11 cellular contexts compared by ENCODE assay signal in genomic region chr7:114819629-114820362, GRCh38.
A peak's percentile ranks its signal among the peaks of the same experiment; 100 is the strongest.
DNase-seq lines count a peak whose midpoint lies in the region; ATAC-seq, FAIRE-seq and TF ChIP-seq lines count a peak whose summit lies in the region.
"Had no signal": no experiment of that assay in that cellular context is flagged by ENCODE, and none has a peak within 500 bp of the region (broad histone marks: within the 10 kb centered on the region; RNA-seq: fewer than 3 reads in every experiment).

No MANE protein-coding gene starts in this region.

- peak overlapping the region; percentile 37; the same call in 1 of the 2 replicates for H3K27ac ChIP-seq in IMR-90 (ENCODE audit: insufficient read depth, low read length)
- no peak overlapping the region for H3K27ac ChIP-seq in HepG2 (ENCODE audit: extremely low read length, insufficient read depth, low read length)

- H3K4me3 Mint-ChIP-seq in MCF 10A (ENCODE audit: unreplicated experiment) (peak overlapping the region; percentile 25), T-cell (no peak overlapping the region)
- H3K4me3 Mint-ChIP-seq: activated CD8-positive, alpha-beta T cell treated with anti-CD3 and anti-CD28 coated beads, Interleukin-2, amount 10 ng/mL, durations not matched to agents 7 days and 5 days; CD4-positive, CD25-positive, alpha-beta regulatory T cell had no signal

- H3K79me1 ChIP-seq in IMR-90 (ENCODE audit: low read depth in 1 of 2, low read length in 2 of 2), result no peaks in the 10 kb centered on the region

- H3K4me2 ChIP-seq in IMR-90 (ENCODE audit: low read depth, low read length) (peak overlapping the region; percentile 61; the same call in 1 of the 2 replicates), HepG2 (ENCODE audit: low read depth, low read length) (no peak overlapping the region)

- H3K27ac Mint-ChIP-seq in MCF 10A (ENCODE audit: low read depth, unreplicated experiment) (peak overlapping the region; percentile 93), T-cell (no peak overlapping the region)
- H3K27ac Mint-ChIP-seq: activated CD8-positive, alpha-beta T cell treated with anti-CD3 and anti-CD28 coated beads, Interleukin-2, amount 10 ng/mL, durations not matched to agents 7 days and 5 days had no signal

- TF ChIP-seq RAD21 in IMR-90 (IDR thresholded peaks at IDR 0.05; ENCODE audit: low read length) (no peak), HepG2 (CRISPR knock-in tag; IDR thresholded peaks at IDR 0.05) (no peak)

- H3K9me3 Mint-ChIP-seq in MCF 10A (ENCODE audit: unreplicated experiment) (no peaks in the 10 kb centered on the region), T-cell (no peaks in the 10 kb centered on the region)

- no TSS peak for BruUV-seq in IMR-90 (replicated peaks; lab: Mats Ljungman, UMichigan)
- BruUV-seq in MCF 10A (replicated peaks; lab: Mats Ljungman, UMichigan), result no TSS peak
- BruUV-seq in HepG2 (replicated peaks; lab: Mats Ljungman, UMichigan), result no TSS peak

- no peaks in the 10 kb centered on the region for H3K79me2 ChIP-seq in HepG2 (ENCODE audit: insufficient read depth, low read length)

- H2AK9ac ChIP-seq in IMR-90 (replicated peaks; ENCODE audit: low read depth, low read length, poor library complexity), result peak overlapping the region; percentile 11

- H3K4me1 Mint-ChIP-seq in MCF 10A (ENCODE audit: insufficient read depth, unreplicated experiment) (peaks cover 34% of the 10 kb centered on the region), T-cell (peaks cover 0 to 6% (median 3%) of the 10 kb centered on the region in 3 donors)

- dilution Hi-C loops in IMR-90 (cut with HindIII; ENCODE audit: low sequenced_read_pairs, unreplicated experiment), result no loop called here

- no peak for FAIRE-seq in HepG2 (lab: Jason Lieb, UNC)

- H3K27me3 Mint-ChIP-seq in MCF 10A (ENCODE audit: insufficient read depth, unreplicated experiment) (no peaks in the 10 kb centered on the region), T-cell (peaks cover 3 to 11% of the 10 kb centered on the region in 2 donors)
- H3K27me3 Mint-ChIP-seq: CD4-positive, CD25-positive, alpha-beta regulatory T cell had no signal

- ATAC-seq in IMR-90 (ENCODE audit: low read depth) (peak; percentile 86), HepG2 (no peak), T-cell (replicated peaks in 1 of 4) (no peak)
- ATAC-seq: activated CD8-positive, alpha-beta T cell treated with anti-CD3 and anti-CD28 coated beads, Interleukin-2, amount 10 ng/mL, durations not matched to agents 7 days and 5 days had no signal

- POLR2A ChIA-PET in IMR-90 (lab: Charles Lee; ENCODE audit: unreplicated experiment), result no interaction called here
- POLR2A ChIA-PET in MCF 10A (lab: Yijun Ruan, JAX), result interaction anchor here (0.6 to 2.7 kb wide), 12 partner anchors 9 to 529 kb away, joined by 3 to 7 read pairs (median 4); no protein-coding TSS in a partner anchor
- POLR2A ChIA-PET in HepG2 (lab: Yijun Ruan, JAX), result no interaction called here
- POLR2A ChIA-PET in T-cell (lab: Charles Lee), result no interaction called here

- intact Hi-C loops in IMR-90 (cut with micrococcal nuclease), result no loop called here
- intact Hi-C loops in MCF 10A (cut with micrococcal nuclease), result loop anchor here (2.0 kb wide), 2 partner anchors 29 to 61 kb away; no protein-coding TSS in a partner anchor
- intact Hi-C loops in HepG2 (cut with micrococcal nuclease; ENCODE audit: unreplicated experiment), result no loop called here

- H3K14ac ChIP-seq in IMR-90 (replicated peaks; ENCODE audit: low read depth, low read length), result peak overlapping the region; percentile 41; the same call in 1 of the 2 replicates

- H3K23ac ChIP-seq in IMR-90 (ENCODE audit: low read depth, low read length), result peak overlapping the region; percentile 18; the same call in 1 of the 2 replicates

- TF ChIP-seq POLR2A in IMR-90 (IDR thresholded peaks at IDR 0.05; ENCODE audit: low read depth, low read length), result no peak
- no peak for TF ChIP-seq POLR2A in HepG2 (IDR thresholded peaks at IDR 0.05; ENCODE audit: insufficient read depth in 1 of 2, low read depth in 2 of 2, low read length in 2 of 2)

- no peaks in the 10 kb centered on the region for H4K20me1 ChIP-seq in IMR-90 (ENCODE audit: insufficient read depth, low read length)
- no peaks in the 10 kb centered on the region for H4K20me1 ChIP-seq in HepG2 (ENCODE audit: insufficient read depth, low read length)

- H3K9me3 ChIP-seq in IMR-90 (ENCODE audit: control insufficient read depth, insufficient read depth, low read length), result no peaks in the 10 kb centered on the region
- H3K9me3 ChIP-seq in HepG2 (ENCODE audit: low read length), result no peaks in the 10 kb centered on the region

- H3K4me1 ChIP-seq in IMR-90 (ENCODE audit: control insufficient read depth, insufficient read depth, low read length), result peaks cover 7% of the 10 kb centered on the region
- no peaks in the 10 kb centered on the region for H3K4me1 ChIP-seq in HepG2 (ENCODE audit: insufficient read depth, low read length)

- CTCF ChIA-PET in IMR-90 (lab: Yijun Ruan, JAX), result interaction anchor here (0.8 kb wide), 1 partner anchor 393 kb away, joined by 3 read pairs; no protein-coding TSS in a partner anchor
- CTCF ChIA-PET in MCF 10A (lab: Yijun Ruan, JAX), result interaction anchor here (0.5 to 0.7 kb wide), 5 partner anchors 15 to 1050 kb away, joined by 3 read pairs; no protein-coding TSS in a partner anchor
- CTCF ChIA-PET in HepG2 (lab: Yijun Ruan, JAX; ENCODE audit: low intra/inter-chr PET ratio, low total read pairs), result no interaction called here
- CTCF ChIA-PET in T-cell (lab: Charles Lee), result no interaction called here

- no peak overlapping the region for H3K4me3 ChIP-seq in IMR-90 (ENCODE audit: insufficient read depth, low read depth, low read length)
- H3K4me3 ChIP-seq in HepG2 (replicated peaks in 1 of 3; ENCODE audit: insufficient read depth in 1 of 3, low read depth in 2 of 3, low read length in 3 of 3), result no peak overlapping the region

- H3K9me1 ChIP-seq in IMR-90 (ENCODE audit: insufficient read depth, low read length), result no peaks in the 10 kb centered on the region; the same call in 1 of the 2 replicates

- WGBS in IMR-90 (ENCODE audit: extremely low coverage in 2 of 2, insufficient read length in 1 of 2), 2 experiments, result no CpG with 5 or more reads among the region's 3 CpGs
- WGBS in HepG2 (ENCODE audit: low lambda C conversion rate), result 0% methylated on average over 3 of the region's 3 CpGs

- H4K5ac ChIP-seq in IMR-90 (ENCODE audit: low read depth, low read length), result peak overlapping the region; percentile 43; the same call in 1 of the 2 replicates

- peak overlapping the region; percentile 79; the same call in 1 of the 2 replicates for H3K18ac ChIP-seq in IMR-90 (ENCODE audit: low read depth, low read length)

- H3K9ac ChIP-seq in IMR-90 (ENCODE audit: low read depth, low read length) (no peak overlapping the region), HepG2 (ENCODE audit: insufficient read depth, low read depth, low read length) (no peak overlapping the region)

- H2BK120ac ChIP-seq in IMR-90 (ENCODE audit: low read depth, low read length), result peak overlapping the region; percentile 91

- H4K91ac ChIP-seq in IMR-90 (ENCODE audit: insufficient read depth, low read depth, low read length), result peak overlapping the region; percentile 80; the same call in 1 of the 2 replicates

- peak overlapping the region; percentile 83 for H2AK5ac ChIP-seq in IMR-90 (ENCODE audit: low read depth, low read length)

- peak overlapping the region; percentile 78 for H2BK5ac ChIP-seq in IMR-90 (ENCODE audit: low read depth, low read length, poor library complexity, severe bottlenecking)

- no peaks in the 10 kb centered on the region for H3K36me3 Mint-ChIP-seq in MCF 10A (ENCODE audit: insufficient read depth, unreplicated experiment)
- no peaks in the 10 kb centered on the region for H3K36me3 Mint-ChIP-seq in T-cell
- H3K36me3 Mint-ChIP-seq: CD4-positive, CD25-positive, alpha-beta regulatory T cell had no signal

- TF ChIP-seq CTCF in IMR-90 (conservative IDR thresholded peaks at IDR 0.05; ENCODE audit: low read depth, low read length) (no peak), MCF 10A (IDR thresholded peaks at IDR 0.05; ENCODE audit: unreplicated experiment) (no peak), HepG2 (CRISPR knock-in tag; IDR thresholded peaks at IDR 0.05) (no peak)

- TF ChIP-seq EP300 in HepG2 (IDR thresholded peaks at IDR 0.05; ENCODE audit: low read depth in 2 of 2, low read length in 2 of 2) (no peak), HepG2 (CRISPR knock-in tag; IDR thresholded peaks at IDR 0.05; ENCODE audit: borderline replicate concordance) (no peak)

- in situ Hi-C loops in ACHN (cut with HindIII; ENCODE audit: low pct_ligation_motif_present, low pct_unique_long_range_greater_than_20kb, low sequenced_read_pairs) (no loop called here), IMR-90 (cut with MboI; ENCODE audit: low sequenced_read_pairs) (no loop called here), HepG2 (cut with HindIII; ENCODE audit: extremely low pct_ligation_motif_present, low pct_unique_long_range_greater_than_20kb) (no loop called here)

- DNase-seq in ACHN (peak; percentile 98), IMR-90 (peak; percentile 98), MCF 10A (ENCODE audit: unreplicated experiment) (peak; percentile 99), HepG2 (ENCODE audit: low spot score) (peak; percentile 4), T-cell (no peak), NCI-H1417 treated with DMSO at 0.1 percent for 48 hours (lab: John Stamatoyannopoulos, UW) (no peak), SHP77 (lab: John Stamatoyannopoulos, UW) (no peak), midbrain (lab: John Stamatoyannopoulos, UW) (no peak)
- DNase-seq: activated CD8-positive, alpha-beta T cell treated with anti-CD3 and anti-CD28 coated beads, Interleukin-2, amount 10 ng/mL, durations not matched to agents 7 days and 5 days; CD4-positive, CD25-positive, alpha-beta regulatory T cell; NCI-H510A treated with DMSO at 0.1 percent for 48 hours had no signal

- peak overlapping the region; percentile 91 for H2BK20ac ChIP-seq in IMR-90 (ENCODE audit: low read depth, low read length)

- peak overlapping the region; percentile 81; the same call in 2 of the 3 replicates for H2BK15ac ChIP-seq in IMR-90 (ENCODE audit: low read depth, low read length)

- peak overlapping the region; percentile 81 for H3K4ac ChIP-seq in IMR-90 (ENCODE audit: low read depth, low read length)

- H3K27me3 ChIP-seq in IMR-90 (ENCODE audit: control insufficient read depth, insufficient read depth, low read length), result no peaks in the 10 kb centered on the region
- no peaks in the 10 kb centered on the region; a peak in 1 of 5 replicates for H3K27me3 ChIP-seq in HepG2 (ENCODE audit: control insufficient read depth in 1 of 2, insufficient read depth in 2 of 2, low read length in 2 of 2)

- no peak overlapping the region for H3K56ac ChIP-seq in IMR-90 (ENCODE audit: extremely low read depth, insufficient read depth, low read length)

- H3K36me3 ChIP-seq in IMR-90 (ENCODE audit: control insufficient read depth, insufficient read depth, low read length), result no peaks in the 10 kb centered on the region
- no peaks in the 10 kb centered on the region for H3K36me3 ChIP-seq in HepG2 (replicated peaks in 1 of 2; ENCODE audit: control insufficient read depth in 1 of 2, insufficient read depth in 2 of 2, low read length in 2 of 2)

- H2AFZ ChIP-seq in IMR-90 (replicated peaks; ENCODE audit: low read length, poor library complexity) (no peak overlapping the region), HepG2 (ENCODE audit: low read length) (no peak overlapping the region)

- H4K8ac ChIP-seq in IMR-90 (ENCODE audit: low read depth in 2 of 2, low read length in 2 of 2), result peak overlapping the region in 1 of 2 experiments; percentile 37; a peak in 3 of 4 replicates

TF ChIP-seq in HepG2, 621 proteins besides CTCF, POLR2A, EP300 and RAD21 (continues in another document):
- no peak for TF ChIP-seq ZBTB3 (CRISPR knock-in tag; IDR thresholded peaks at IDR 0.05; ENCODE audit: borderline replicate concordance, low read depth)

Comparison
In these comparisons a context has a peak if more than half of its experiments do, and no peak if none do; other contexts are left out.
1. DNase-seq: peak in ACHN (single experiment), IMR-90 (single experiment), MCF 10A (single experiment) and HepG2 (single experiment); none in T-cell (0 of 34), NCI-H1417 treated with DMSO at 0.1 percent for 48 hours (single experiment), SHP77 (0 of 2) and midbrain (single experiment).
2. CTCF ChIA-PET loops: an anchor here in IMR-90 (0.8 kb wide) and MCF 10A (0.5 to 0.7 kb wide); none called in HepG2 and T-cell.